In the genomic region with DNA sequence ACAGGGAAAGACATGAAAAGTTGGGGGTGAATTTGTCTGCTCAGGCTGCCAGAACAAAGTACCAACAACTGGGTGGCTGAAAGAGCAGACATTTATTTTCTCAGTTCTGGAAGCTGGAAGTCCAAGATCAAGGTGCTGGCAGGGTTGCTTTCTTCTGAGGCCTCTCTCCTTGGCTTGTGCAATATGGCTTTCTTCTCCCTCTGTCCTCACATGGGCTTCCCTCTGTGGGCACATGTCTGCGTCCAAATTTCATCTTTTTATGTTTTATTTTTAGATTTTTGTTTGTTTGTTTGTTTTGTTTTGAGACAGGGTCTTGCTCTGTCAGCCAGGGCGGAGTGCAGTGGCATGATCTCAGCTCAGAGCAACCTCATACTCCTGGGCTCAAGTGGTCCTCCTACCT, we compare ENCODE assay signal across 23 cellular contexts. TPM values are rescaled to one million over a fixed set of nuclear protein-coding genes. Genes with fewer than 3 reads are reported as not detected.
DNase-seq lines count a peak whose midpoint lies in the region; ATAC-seq, FAIRE-seq and TF ChIP-seq lines count a peak whose summit lies in the region.
"Had no signal": no experiment of that assay in that cellular context is flagged by ENCODE, and none has a peak within 500 bp of the region (broad histone marks: within the 10 kb centered on the region; RNA-seq: fewer than 3 reads in every experiment).

No MANE protein-coding gene starts in this region.

- CTCF ChIA-PET in HepG2 (lab: Yijun Ruan, JAX; ENCODE audit: low intra/inter-chr PET ratio, low total read pairs) = no interaction called here

- H4K20me1 ChIP-seq in HepG2 (ENCODE audit: insufficient read depth, low read length) = no peaks in the 10 kb centered on the region
- H4K20me1 ChIP-seq: BLaER1 had no signal

- H3K4me3 ChIP-seq in HepG2 (replicated peaks in 1 of 3; ENCODE audit: insufficient read depth in 1 of 3, low read depth in 2 of 3, low read length in 3 of 3) (no peak overlapping the region), right lobe of liver (no peak overlapping the region)
- H3K4me3 ChIP-seq: BLaER1, GM12878 had no signal

- POLR2A ChIA-PET in HepG2 (lab: Yijun Ruan, JAX) = interaction anchor here (1.4 to 3.5 kb wide), 2 partner anchors 21 to 248 kb away, joined by 3 to 22 read pairs; no protein-coding TSS in a partner anchor

- H3K9me3 ChIP-seq in HepG2 (ENCODE audit: low read length) (no peaks in the 10 kb centered on the region), right lobe of liver (no peaks in the 10 kb centered on the region)
- H3K9me3 ChIP-seq: BE2C, BLaER1 had no signal

- H3K4me1 ChIP-seq in HepG2 (ENCODE audit: insufficient read depth, low read length) = peaks cover 72% of the 10 kb centered on the region
- no peaks in the 10 kb centered on the region for H3K4me1 ChIP-seq in right lobe of liver
- H3K4me1 ChIP-seq: BE2C had no signal

- WGBS in HepG2 (ENCODE audit: low lambda C conversion rate) = 74% methylated on average over 2 of the region's 2 CpGs
- 85% methylated on average over 2 of the region's 2 CpGs for WGBS in right lobe of liver (ENCODE audit: insufficient coverage, low coverage, low lambda C conversion rate, missing lambda C conversion rate)

- TF ChIP-seq RAD21 in HepG2 (CRISPR knock-in tag; IDR thresholded peaks at IDR 0.05) = no peak

- no peak for ATAC-seq in HepG2
- no peak for ATAC-seq in right lobe of liver
- no peak for ATAC-seq in HG02938 (IDR thresholded peaks at IDR 0.05; ENCODE audit: unreplicated experiment)
- ATAC-seq: GM12878 had no signal

- no peak overlapping the region for H3K9ac ChIP-seq in HepG2 (ENCODE audit: insufficient read depth, low read depth, low read length)
- H3K9ac ChIP-seq: BLaER1 had no signal

- TF ChIP-seq EP300 in HepG2 (IDR thresholded peaks at IDR 0.05; ENCODE audit: low read depth in 2 of 2, low read length in 2 of 2) (no peak), HepG2 (CRISPR knock-in tag; IDR thresholded peaks at IDR 0.05; ENCODE audit: borderline replicate concordance) (no peak)

- H3K27me3 ChIP-seq in HepG2 (ENCODE audit: control insufficient read depth in 1 of 2, insufficient read depth in 2 of 2, low read length in 2 of 2) (peaks cover 6 to 13% of the 10 kb centered on the region in 2 experiments; a peak in 4 of 5 replicates), right lobe of liver (no peaks in the 10 kb centered on the region)
- H3K27me3 ChIP-seq: BE2C had no signal

- TF ChIP-seq POLR2A in HepG2 (IDR thresholded peaks at IDR 0.05; ENCODE audit: insufficient read depth in 1 of 2, low read depth in 2 of 2, low read length in 2 of 2) = no peak
- TF ChIP-seq POLR2A in right lobe of liver (IDR thresholded peaks at IDR 0.05) = no peak

- BruUV-seq in HepG2 (replicated peaks; lab: Mats Ljungman, UMichigan) = no TSS peak

- TF ChIP-seq CTCF in HepG2 (CRISPR knock-in tag; IDR thresholded peaks at IDR 0.05) (no peak), right lobe of liver (IDR thresholded peaks at IDR 0.05) (no peak), VCaP (conservative IDR thresholded peaks at IDR 0.05) (no peak)

- no peak overlapping the region for H3K4me2 ChIP-seq in HepG2 (ENCODE audit: low read depth, low read length)
- H3K4me2 ChIP-seq: BLaER1 had no signal

- FAIRE-seq in HepG2 (lab: Jason Lieb, UNC) = no peak
- FAIRE-seq: GM12878, GM12892, GM18507 had no signal

- no peaks in the 10 kb centered on the region for H3K79me2 ChIP-seq in HepG2 (ENCODE audit: insufficient read depth, low read length)

- in situ Hi-C loops in HepG2 (cut with HindIII; ENCODE audit: extremely low pct_ligation_motif_present, low pct_unique_long_range_greater_than_20kb) = no loop called here

- H3K27ac ChIP-seq in HepG2 (ENCODE audit: extremely low read length, insufficient read depth, low read length) (no peak overlapping the region), right lobe of liver (no peak overlapping the region), VCaP (peak overlapping the region; percentile 27; the same call in 1 of the 2 replicates)
- H3K27ac ChIP-seq: 22Rv1, BLaER1 had no signal

- H2AFZ ChIP-seq in HepG2 (ENCODE audit: low read length) = no peak overlapping the region

- no peaks in the 10 kb centered on the region for H3K36me3 ChIP-seq in HepG2 (replicated peaks in 1 of 2; ENCODE audit: control insufficient read depth in 1 of 2, insufficient read depth in 2 of 2, low read length in 2 of 2)
- no peaks in the 10 kb centered on the region for H3K36me3 ChIP-seq in right lobe of liver
- H3K36me3 ChIP-seq: BE2C, BLaER1 had no signal

- DNase-seq in HepG2 (ENCODE audit: low spot score) (no peak), right lobe of liver (no peak), MV-4-11 (lab: John Stamatoyannopoulos, UW) (no peak)
- DNase-seq: ACHN; BE2C; C1 segment of cervical spinal cord; CD4-positive, alpha-beta memory T cell; CD4-positive, CD25-positive, alpha-beta regulatory T cell; CD8-positive, alpha-beta memory T cell; COR-L47; DMS 273 treated with DMSO at 0.1 percent for 48 hours; DMS153; DMS79; DND-41; EL; GDM1 had no signal

- intact Hi-C loops in HepG2 (cut with micrococcal nuclease; ENCODE audit: unreplicated experiment) = loop anchor here (1.0 kb wide), 2 partner anchors 10 to 21 kb away; no protein-coding TSS in a partner anchor
- intact Hi-C loops in right lobe of liver (cut with DNase I) = loop anchor here in 1 of 2 donors (5.0 kb wide), 1 partner anchor 97 kb away; no protein-coding TSS in a partner anchor

TF ChIP-seq in HepG2, 621 proteins besides CTCF, POLR2A, EP300 and RAD21:
- TF ChIP-seq, protein P1, sequence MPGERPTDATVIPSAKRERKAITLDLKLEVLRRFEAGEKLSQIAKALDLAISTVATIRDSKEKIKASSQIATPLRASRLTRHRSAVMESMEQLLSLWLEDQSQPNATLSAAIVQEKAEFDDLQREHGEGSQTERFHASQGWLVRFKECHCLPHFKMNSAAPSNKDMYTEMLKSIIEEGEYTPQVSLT (CRISPR knock-in tag; IDR thresholded peaks at IDR 0.05; ENCODE audit: borderline replicate concordance, low read depth) = no peak
- peak; percentile 52 for TF ChIP-seq MNT (IDR thresholded peaks at IDR 0.05)
- no peak for TF ChIP-seq SALL1 (CRISPR knock-in tag; IDR thresholded peaks at IDR 0.05)

RNA-seq across cellular contexts. Expression of gene SYNJ2, which starts 6.2 kb away (rescaled TPM):
- 39.0 and 39.1 TPM in 2 replicates for total RNA-seq in HepG2 (2016; rRNA removed; fragmentation: Illumina TruSeq; extraction: Trizol)
- total RNA-seq in HepG2 (2016; cell fraction: cytosol; rRNA removed; fragmentation: Illumina TruSeq; extraction: Trizol; ENCODE audit: low read depth) = 50.4 and 51.2 TPM in 2 replicates
- 32.6 and 44.6 TPM in 2 replicates for total RNA-seq in HepG2 (2016; cell fraction: insoluble cytoplasmic fraction; rRNA removed; fragmentation: Illumina TruSeq; extraction: Trizol)
- 52.4 and 52.9 TPM in 2 replicates for total RNA-seq in HepG2 (2016; cell fraction: membrane; rRNA removed; fragmentation: Illumina TruSeq; extraction: Trizol)
- total RNA-seq in HepG2 (2016; cell fraction: nucleus; rRNA removed; fragmentation: Illumina TruSeq; extraction: Trizol) = 33.3 and 38.2 TPM in 2 replicates
- 57.6 and 59.5 TPM in 2 replicates for polyA plus RNA-seq in HepG2 (2011; rRNA removed)
- polyA plus RNA-seq in HepG2 (2011; cell fraction: cytosol; rRNA removed) = 44.7 and 49.0 TPM in 2 replicates
- polyA plus RNA-seq in HepG2 (2011; cell fraction: nucleus; rRNA removed) = 85.9 and 86.7 TPM in 2 replicates
- 53.7 and 59.9 TPM in 2 replicates for polyA plus RNA-seq in HepG2 (2012)
- 53.0 and 54.8 TPM in 2 replicates for polyA plus RNA-seq in HepG2 (2016; cell fraction: cytosol; fragmentation: Illumina TruSeq; extraction: Trizol; ENCODE audit: low read depth)
- polyA plus RNA-seq in HepG2 (2016; cell fraction: insoluble cytoplasmic fraction; fragmentation: Illumina TruSeq; extraction: Trizol; ENCODE audit: low read depth) = 28.2 and 29.0 TPM in 2 replicates
- polyA plus RNA-seq in HepG2 (2016; cell fraction: membrane; fragmentation: Illumina TruSeq; extraction: Trizol; ENCODE audit: low read depth) = 41.5 and 42.8 TPM in 2 replicates
- polyA plus RNA-seq in HepG2 (2016; cell fraction: nucleus; fragmentation: Illumina TruSeq; extraction: Trizol; ENCODE audit: insufficient read depth, low read depth) = 49.3 and 52.0 TPM in 2 replicates
- polyA minus RNA-seq in HepG2 (2011; rRNA and poly(A)+ RNA removed; ENCODE audit: low replicate concordance) = 21.9 and 161 TPM in 2 replicates
- 57.2 and 71.5 TPM in 2 replicates for polyA minus RNA-seq in HepG2 (2011; cell fraction: cytosol; rRNA and poly(A)+ RNA removed)
- 135 and 148 TPM in 2 replicates for polyA minus RNA-seq in HepG2 (2011; cell fraction: nucleus; rRNA and poly(A)+ RNA removed)
- 1 to 10 TPM; 3.2 to 7.4 (median 4.2) TPM for total RNA-seq in right lobe of liver
